In the genomic region with DNA sequence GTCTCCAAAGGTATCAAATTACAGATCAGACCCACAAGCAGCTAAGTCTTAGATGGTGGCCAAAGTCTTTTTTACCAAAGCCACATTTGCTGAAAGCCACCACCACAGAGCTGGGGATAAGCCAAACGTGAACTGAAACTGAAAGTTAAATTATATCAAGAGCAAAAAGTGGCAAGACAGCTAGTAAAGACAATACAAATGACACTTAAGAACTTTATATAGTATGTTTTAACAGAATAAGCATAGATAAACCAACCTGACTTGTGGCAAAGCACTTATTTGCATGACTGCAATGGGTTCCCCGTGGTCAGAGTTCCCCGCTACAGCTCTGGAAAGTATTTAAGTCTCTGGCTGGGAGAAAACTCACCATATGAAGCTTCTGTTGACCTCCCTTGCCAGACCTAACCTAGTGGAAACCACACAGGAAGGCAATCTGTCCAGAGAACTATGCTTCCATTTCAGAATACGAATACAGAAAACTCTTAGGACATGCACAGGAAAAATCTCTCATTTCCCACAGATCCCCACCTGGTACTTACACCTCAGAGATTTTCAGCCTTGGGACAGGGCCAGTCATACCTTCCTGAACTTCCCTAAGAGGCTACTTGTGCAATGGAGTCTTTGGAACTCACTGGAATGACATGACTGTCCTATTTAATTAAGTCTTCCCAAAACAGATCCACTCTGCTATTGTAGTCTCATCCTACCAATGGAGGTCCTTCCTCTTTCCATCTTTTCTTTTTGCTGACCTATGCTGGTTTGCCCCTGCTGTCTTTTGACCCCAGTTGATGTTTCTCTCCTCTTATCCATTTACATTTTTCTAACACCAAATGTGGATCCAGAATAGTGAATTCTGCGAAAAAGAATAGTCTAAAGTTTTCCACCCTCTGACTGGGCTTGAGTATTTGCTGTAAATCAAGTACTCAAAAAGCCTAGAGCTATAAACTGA, we compare ENCODE assay signal across 8 cellular contexts.
DNase-seq lines count a peak whose midpoint lies in the region; ATAC-seq lines count a peak whose summit lies in the region.

No MANE protein-coding gene starts in this region.

- peak; percentile 95 for ATAC-seq in HG03060 (IDR thresholded peaks at IDR 0.05; ENCODE audit: low read depth, unreplicated experiment)

- H3K9me3 Mint-ChIP-seq in activated naive CD4-positive, alpha-beta T cell treated with anti-CD3 and anti-CD28 coated beads, Interleukin-2, amount 10 ng/mL, durations not matched to agents 7 days and 5 days: no peaks in the 10 kb centered on the region
- H3K9me3 Mint-ChIP-seq in activated CD4-positive, alpha-beta memory T cell treated with anti-CD3 and anti-CD28 coated beads, Interleukin-2, amount 10 ng/mL, durations not matched to agents 7 days and 5 days: no peaks in the 10 kb centered on the region

- peak overlapping the region; percentile 34 for H3K4me3 Mint-ChIP-seq in activated naive CD4-positive, alpha-beta T cell treated with anti-CD3 and anti-CD28 coated beads, Interleukin-2, amount 10 ng/mL, durations not matched to agents 7 days and 5 days
- H3K4me3 Mint-ChIP-seq in activated CD4-positive, alpha-beta memory T cell treated with anti-CD3 and anti-CD28 coated beads, Interleukin-2, amount 10 ng/mL, durations not matched to agents 7 days and 5 days: peak overlapping the region; percentile 66

- no peak overlapping the region for H3K27ac ChIP-seq in substantia nigra (ENCODE audit: low read depth, low read length, poor library complexity, severe bottlenecking)

- H3K36me3 Mint-ChIP-seq in activated naive CD4-positive, alpha-beta T cell treated with anti-CD3 and anti-CD28 coated beads, Interleukin-2, amount 10 ng/mL, durations not matched to agents 7 days and 5 days: no peaks in the 10 kb centered on the region
- no peaks in the 10 kb centered on the region for H3K36me3 Mint-ChIP-seq in activated CD4-positive, alpha-beta memory T cell treated with anti-CD3 and anti-CD28 coated beads, Interleukin-2, amount 10 ng/mL, durations not matched to agents 7 days and 5 days (ENCODE audit: low read depth)

- DNase-seq in activated naive CD4-positive, alpha-beta T cell treated with anti-CD3 and anti-CD28 coated beads, Interleukin-2, amount 10 ng/mL, durations not matched to agents 7 days and 5 days: peak; percentile 54
- no peak for DNase-seq in activated naive CD4-positive, alpha-beta T cell treated with anti-CD3 and anti-CD28 coated beads, Interleukin-2, amount 50 U/mL, for 16 hours
- peak; percentile 55 for DNase-seq in activated CD4-positive, alpha-beta memory T cell treated with anti-CD3 and anti-CD28 coated beads, Interleukin-2, amount 10 ng/mL, durations not matched to agents 7 days and 5 days
- DNase-seq in medulla oblongata (ENCODE audit: extremely low spot score) (peak; percentile 30), substantia nigra (lab: John Stamatoyannopoulos, UW) (no peak), NCI-H2107 (lab: John Stamatoyannopoulos, UW) (no peak), DMS79 (lab: John Stamatoyannopoulos, UW) (no peak)

- POLR2A ChIA-PET in activated CD4-positive, alpha-beta memory T cell treated with anti-CD3 and anti-CD28 coated beads, Interleukin-2, amount 10 ng/mL, durations not matched to agents 7 days and 5 days (lab: Charles Lee): interaction anchor here (0.9 to 1.1 kb wide), 2 partner anchors 165 to 226 kb away, joined by 3 to 5 read pairs; no protein-coding TSS in a partner anchor

- peak overlapping the region; percentile 92 for H3K27ac Mint-ChIP-seq in activated naive CD4-positive, alpha-beta T cell treated with anti-CD3 and anti-CD28 coated beads, Interleukin-2, amount 10 ng/mL, durations not matched to agents 7 days and 5 days
- peak overlapping the region; percentile 79 for H3K27ac Mint-ChIP-seq in activated CD4-positive, alpha-beta memory T cell treated with anti-CD3 and anti-CD28 coated beads, Interleukin-2, amount 10 ng/mL, durations not matched to agents 7 days and 5 days

- peaks cover 29% of the 10 kb centered on the region for H3K4me1 Mint-ChIP-seq in activated naive CD4-positive, alpha-beta T cell treated with anti-CD3 and anti-CD28 coated beads, Interleukin-2, amount 10 ng/mL, durations not matched to agents 7 days and 5 days
- peaks cover 25% of the 10 kb centered on the region for H3K4me1 Mint-ChIP-seq in activated CD4-positive, alpha-beta memory T cell treated with anti-CD3 and anti-CD28 coated beads, Interleukin-2, amount 10 ng/mL, durations not matched to agents 7 days and 5 days

- H3K27me3 Mint-ChIP-seq in activated naive CD4-positive, alpha-beta T cell treated with anti-CD3 and anti-CD28 coated beads, Interleukin-2, amount 10 ng/mL, durations not matched to agents 7 days and 5 days: no peaks in the 10 kb centered on the region
- no peaks in the 10 kb centered on the region for H3K27me3 Mint-ChIP-seq in activated CD4-positive, alpha-beta memory T cell treated with anti-CD3 and anti-CD28 coated beads, Interleukin-2, amount 10 ng/mL, durations not matched to agents 7 days and 5 days

- CTCF ChIA-PET in activated naive CD4-positive, alpha-beta T cell treated with anti-CD3 and anti-CD28 coated beads, Interleukin-2, amount 10 ng/mL, durations not matched to agents 7 days and 5 days (lab: Charles Lee): no interaction called here
- CTCF ChIA-PET in activated CD4-positive, alpha-beta memory T cell treated with anti-CD3 and anti-CD28 coated beads, Interleukin-2, amount 10 ng/mL, durations not matched to agents 7 days and 5 days (lab: Charles Lee): interaction anchor here (1.1 kb wide), 1 partner anchor 16 kb away, joined by 3 read pairs; no protein-coding TSS in a partner anchor

Comparison
In these comparisons a context has a peak if more than half of its experiments do, and no peak if none do; other contexts are left out.
1. DNase-seq: peak in activated naive CD4-positive, alpha-beta T cell treated with anti-CD3 and anti-CD28 coated beads, Interleukin-2, amount 10 ng/mL, durations not matched to agents 7 days and 5 days (single experiment), activated CD4-positive, alpha-beta memory T cell treated with anti-CD3 and anti-CD28 coated beads, Interleukin-2, amount 10 ng/mL, durations not matched to agents 7 days and 5 days (single experiment) and medulla oblongata (single experiment); none in activated naive CD4-positive, alpha-beta T cell treated with anti-CD3 and anti-CD28 coated beads, Interleukin-2, amount 50 U/mL, for 16 hours (single experiment), substantia nigra (0 of 49), NCI-H2107 (single experiment) and DMS79 (single experiment).